In genomic region chr2:5544205-5544786, GRCh38 we compare ENCODE assay signal across 20 cellular contexts.
"Had no signal": no experiment of that assay in that cellular context is flagged by ENCODE, and none has a peak within 500 bp of the region (broad histone marks: within the 10 kb centered on the region; RNA-seq: fewer than 3 reads in every experiment).

No MANE protein-coding gene starts in this region.

- H3K4me3 Mint-ChIP-seq: naive thymus-derived CD4-positive, alpha-beta T cell had no signal

- H3K27ac ChIP-seq: coronary artery, dorsolateral prefrontal cortex, esophagus squamous epithelium, gastrocnemius medialis, heart right ventricle, left lung, lower lobe of right lung had no signal

- H3K36me3 ChIP-seq: esophagus squamous epithelium, gastrocnemius medialis, heart right ventricle, left lung, lower lobe of right lung had no signal

- DNase-seq: dermis blood vessel endothelial cell; dorsolateral prefrontal cortex; effector CD4-positive, alpha-beta T cell; effector memory CD4-positive, alpha-beta T cell; esophagus squamous epithelium; foreskin fibroblast; foreskin melanocyte; gastrocnemius medialis; glutamatergic neuron; head of caudate nucleus; heart right ventricle; hippocampal formation; left cardiac atrium; left lung; left ventricle myocardium superior; lower lobe of right lung; mesenchymal stem cell; midbrain; naive thymus-derived CD4-positive, alpha-beta T cell had no signal

- H3K27ac Mint-ChIP-seq: naive thymus-derived CD4-positive, alpha-beta T cell had no signal

- ATAC-seq: gastrocnemius medialis; heart right ventricle; left cardiac atrium; left lung; left ventricle myocardium superior; lower lobe of right lung; naive thymus-derived CD4-positive, alpha-beta T cell had no signal

- H3K36me3 Mint-ChIP-seq: naive thymus-derived CD4-positive, alpha-beta T cell had no signal

- H3K4me1 ChIP-seq: esophagus squamous epithelium, gastrocnemius medialis, left lung, lower lobe of right lung had no signal

- H3K27me3 ChIP-seq: esophagus squamous epithelium, gastrocnemius medialis, heart right ventricle, left lung had no signal

- H3K27me3 Mint-ChIP-seq: naive thymus-derived CD4-positive, alpha-beta T cell had no signal

- H3K4me3 ChIP-seq: coronary artery, dorsolateral prefrontal cortex, esophagus squamous epithelium, gastrocnemius medialis, heart right ventricle, left lung, lower lobe of right lung had no signal

- H3K4me1 Mint-ChIP-seq: naive thymus-derived CD4-positive, alpha-beta T cell had no signal
